Comparison of ENCODE assay signal across 36 cellular contexts in the genomic region with DNA sequence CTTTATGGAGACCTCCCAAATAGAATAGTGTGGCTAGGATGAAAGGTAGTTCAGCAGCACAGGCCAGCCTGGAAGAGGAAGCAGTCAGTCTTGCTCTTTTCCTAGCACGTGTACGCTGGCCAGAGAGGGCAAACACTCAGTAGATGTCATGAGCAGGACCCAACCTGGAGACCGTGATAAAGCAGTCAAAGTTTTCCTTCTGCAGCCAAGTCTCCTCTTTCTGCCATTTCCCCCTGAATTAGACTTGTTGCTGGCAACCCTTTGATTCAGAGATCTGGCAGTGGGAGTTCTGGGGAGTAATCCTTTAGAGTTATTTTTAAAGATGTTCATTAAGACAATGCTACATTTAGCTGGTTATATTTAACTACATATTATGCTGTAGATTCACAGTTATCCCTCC.
"Had no signal": no experiment of that assay in that cellular context is flagged by ENCODE, and none has a peak within 500 bp of the region (broad histone marks: within the 10 kb centered on the region; RNA-seq: fewer than 3 reads in every experiment).

No MANE protein-coding gene starts in this region.

- H3K27ac Mint-ChIP-seq: activated B cell treated with CpG ODN at 0.5 μM for 24 hours; activated CD4-positive, alpha-beta memory T cell treated with anti-CD3 and anti-CD28 coated beads, Interleukin-2, amount 10 ng/mL, durations not matched to agents 7 days and 5 days; activated CD4-positive, alpha-beta T cell treated with anti-CD3 and anti-CD28 coated beads for 36 hours; activated CD4-positive, alpha-beta T cell treated with anti-CD3 and anti-CD28 coated beads, Interleukin-2, amount 10 ng/mL, durations not matched to agents 7 days and 5 days; activated CD8-positive, alpha-beta memory T cell treated with anti-CD3 and anti-CD28 coated beads, Interleukin-2, amount 10 ng/mL, durations not matched to agents 7 days and 5 days; activated CD8-positive, alpha-beta T cell treated with anti-CD3 and anti-CD28 coated beads, Interleukin-2, amount 10 ng/mL, durations not matched to agents 7 days and 5 days; activated naive CD4-positive, alpha-beta T cell treated with anti-CD3 and anti-CD28 coated beads for 36 hours; activated naive CD4-positive, alpha-beta T cell treated with anti-CD3 and anti-CD28 coated beads, Interleukin-2, amount 50 U/mL, for 72 hours; activated naive CD8-positive, alpha-beta T cell treated with anti-CD3 and anti-CD28 coated beads for 36 hours; activated T-cell treated with anti-CD3 and anti-CD28 coated beads, Interleukin-2, amount 50 U/mL, for 24 hours; activated T-helper 17 cell treated with anti-CD3 and anti-CD28 coated beads, Interleukin-2, amount 50 U/mL, for 72 hours; T-helper 1 cell treated with Interleukin-12 subunit alpha and Interleukin-12 subunit beta and Interleukin-4 antibody, amounts not matched to agents 30 μg/mL and 1 μg/mL, for 36 hours; T-helper 2 cell treated with Interferon-gamma antibody and Interleukin-4, amounts not matched to agents 5 μg/mL and 100 μg/mL, for 36 hours had no signal

- H3K4me1 ChIP-seq: adrenal gland, body of pancreas, breast epithelium had no signal

- H3K27me3 ChIP-seq: adrenal gland, body of pancreas, brain microvascular endothelial cell, breast epithelium had no signal

- FAIRE-seq: astrocyte, TTC549 had no signal

- DNase-seq: activated B cell treated with CpG ODN at 0.5 μM for 24 hours; activated CD4-positive, alpha-beta memory T cell treated with anti-CD3 and anti-CD28 coated beads, Interleukin-2, amount 10 ng/mL, durations not matched to agents 7 days and 5 days; activated CD4-positive, alpha-beta T cell treated with anti-CD3 and anti-CD28 coated beads for 1 hour; activated CD4-positive, alpha-beta T cell treated with anti-CD3 and anti-CD28 coated beads for 36 hours; activated CD4-positive, alpha-beta T cell treated with anti-CD3 and anti-CD28 coated beads for 48 hours; activated CD4-positive, alpha-beta T cell treated with anti-CD3 and anti-CD28 coated beads, Interleukin-2, amount 10 ng/mL, durations not matched to agents 7 days and 5 days; activated CD4-positive, alpha-beta T cell treated with anti-CD3 and anti-CD28 coated beads, Interleukin-2, amount 50 U/mL, for 48 hours; activated CD8-positive, alpha-beta memory T cell treated with anti-CD3 and anti-CD28 coated beads for 24 hours; activated CD8-positive, alpha-beta memory T cell treated with anti-CD3 and anti-CD28 coated beads, Interleukin-2, amount 10 ng/mL, durations not matched to agents 7 days and 5 days; activated CD8-positive, alpha-beta memory T cell treated with anti-CD3 and anti-CD28 coated beads, Interleukin-2, amount 50 U/mL, for 48 hours; activated CD8-positive, alpha-beta T cell treated with anti-CD3 and anti-CD28 coated beads, Interleukin-2, amount 10 ng/mL, durations not matched to agents 7 days and 5 days; activated effector memory CD4-positive, alpha-beta T cell treated with anti-CD3 and anti-CD28 coated beads, Interleukin-2, amount 50 U/mL, for 16 hours; activated gamma-delta T cell treated with Interleukin-2 at 50 U/mL for 16 hours; activated naive CD4-positive, alpha-beta T cell; activated naive CD4-positive, alpha-beta T cell treated with anti-CD3 and anti-CD28 coated beads for 36 hours; activated naive CD4-positive, alpha-beta T cell treated with anti-CD3 and anti-CD28 coated beads, Interleukin-2, amount 50 U/mL, for 16 hours; activated naive CD8-positive, alpha-beta T cell treated with anti-CD3 and anti-CD28 coated beads for 36 hours; activated T-cell treated with anti-CD3 and anti-CD28 coated beads, Interleukin-2, amount 50 U/mL, for 24 hours; activated T-cell treated with anti-CD3 and anti-CD28 coated beads, Interleukin-2, amount 50 U/mL, for 48 hours; adrenal gland; amniotic stem cell; aorta; brain microvascular endothelial cell; central memory CD4-positive, alpha-beta T cell; T-helper 1 cell; T-helper 2 cell; T-helper 9 cell had no signal

- H3K27me3 Mint-ChIP-seq: activated naive CD8-positive, alpha-beta T cell treated with anti-CD3 and anti-CD28 coated beads for 36 hours had no signal

- H3K36me3 Mint-ChIP-seq: activated CD8-positive, alpha-beta memory T cell treated with anti-CD3 and anti-CD28 coated beads, Interleukin-2, amount 10 ng/mL, durations not matched to agents 7 days and 5 days; activated naive CD4-positive, alpha-beta T cell treated with anti-CD3 and anti-CD28 coated beads, Interleukin-2, amount 50 U/mL, for 72 hours; activated naive CD8-positive, alpha-beta T cell treated with anti-CD3 and anti-CD28 coated beads for 36 hours had no signal

- H3K4me3 Mint-ChIP-seq: activated B cell treated with CpG ODN at 0.5 μM for 24 hours; activated CD4-positive, alpha-beta memory T cell treated with anti-CD3 and anti-CD28 coated beads, Interleukin-2, amount 10 ng/mL, durations not matched to agents 7 days and 5 days; activated CD4-positive, alpha-beta T cell treated with anti-CD3 and anti-CD28 coated beads for 36 hours; activated CD4-positive, alpha-beta T cell treated with anti-CD3 and anti-CD28 coated beads, Interleukin-2, amount 10 ng/mL, durations not matched to agents 7 days and 5 days; activated CD8-positive, alpha-beta memory T cell treated with anti-CD3 and anti-CD28 coated beads, Interleukin-2, amount 10 ng/mL, durations not matched to agents 7 days and 5 days; activated CD8-positive, alpha-beta T cell treated with anti-CD3 and anti-CD28 coated beads, Interleukin-2, amount 10 ng/mL, durations not matched to agents 7 days and 5 days; activated naive CD4-positive, alpha-beta T cell treated with anti-CD3 and anti-CD28 coated beads for 36 hours; activated naive CD8-positive, alpha-beta T cell treated with anti-CD3 and anti-CD28 coated beads for 36 hours; activated T-cell treated with anti-CD3 and anti-CD28 coated beads, Interleukin-2, amount 50 U/mL, for 24 hours; activated T-helper 17 cell treated with anti-CD3 and anti-CD28 coated beads, Interleukin-2, amount 50 U/mL, for 72 hours; T-helper 1 cell treated with Interleukin-12 subunit alpha and Interleukin-12 subunit beta and Interleukin-4 antibody, amounts not matched to agents 30 μg/mL and 1 μg/mL, for 36 hours; T-helper 2 cell treated with Interferon-gamma antibody and Interleukin-4, amounts not matched to agents 5 μg/mL and 100 μg/mL, for 36 hours had no signal

- ATAC-seq: activated CD4-positive, alpha-beta T cell treated with anti-CD3 and anti-CD28 coated beads for 36 hours; activated CD8-positive, alpha-beta memory T cell treated with anti-CD3 and anti-CD28 coated beads, Interleukin-2, amount 10 ng/mL, durations not matched to agents 7 days and 5 days; activated CD8-positive, alpha-beta T cell treated with anti-CD3 and anti-CD28 coated beads, Interleukin-2, amount 10 ng/mL, durations not matched to agents 7 days and 5 days; activated naive CD4-positive, alpha-beta T cell treated with anti-CD3 and anti-CD28 coated beads, Interleukin-2, amount 50 U/mL, for 72 hours; activated T-helper 17 cell treated with anti-CD3 and anti-CD28 coated beads, Interleukin-2, amount 50 U/mL, for 72 hours; body of pancreas had no signal

- H3K27ac ChIP-seq: adrenal gland, body of pancreas, brain microvascular endothelial cell, breast epithelium, VCaP had no signal

- H3K4me3 ChIP-seq: adrenal gland, body of pancreas, breast epithelium had no signal

- H3K36me3 ChIP-seq: adrenal gland, brain microvascular endothelial cell, breast epithelium had no signal

- H3K4me1 Mint-ChIP-seq: activated B cell treated with CpG ODN at 0.5 μM for 24 hours; activated CD4-positive, alpha-beta memory T cell treated with anti-CD3 and anti-CD28 coated beads, Interleukin-2, amount 10 ng/mL, durations not matched to agents 7 days and 5 days; activated CD4-positive, alpha-beta T cell treated with anti-CD3 and anti-CD28 coated beads for 36 hours; activated CD4-positive, alpha-beta T cell treated with anti-CD3 and anti-CD28 coated beads, Interleukin-2, amount 10 ng/mL, durations not matched to agents 7 days and 5 days; activated CD8-positive, alpha-beta memory T cell treated with anti-CD3 and anti-CD28 coated beads, Interleukin-2, amount 10 ng/mL, durations not matched to agents 7 days and 5 days; activated naive CD8-positive, alpha-beta T cell treated with anti-CD3 and anti-CD28 coated beads for 36 hours; activated T-helper 17 cell treated with anti-CD3 and anti-CD28 coated beads, Interleukin-2, amount 50 U/mL, for 72 hours had no signal

- H3K9me3 Mint-ChIP-seq: activated B cell treated with CpG ODN at 0.5 μM for 24 hours; activated CD4-positive, alpha-beta memory T cell treated with anti-CD3 and anti-CD28 coated beads, Interleukin-2, amount 10 ng/mL, durations not matched to agents 7 days and 5 days; activated CD4-positive, alpha-beta T cell treated with anti-CD3 and anti-CD28 coated beads, Interleukin-2, amount 10 ng/mL, durations not matched to agents 7 days and 5 days; activated naive CD4-positive, alpha-beta T cell treated with anti-CD3 and anti-CD28 coated beads for 36 hours; activated naive CD4-positive, alpha-beta T cell treated with anti-CD3 and anti-CD28 coated beads, Interleukin-2, amount 50 U/mL, for 72 hours; activated naive CD8-positive, alpha-beta T cell treated with anti-CD3 and anti-CD28 coated beads for 36 hours; activated T-cell treated with anti-CD3 and anti-CD28 coated beads, Interleukin-2, amount 50 U/mL, for 24 hours; activated T-helper 17 cell treated with anti-CD3 and anti-CD28 coated beads, Interleukin-2, amount 50 U/mL, for 72 hours; T-helper 1 cell treated with Interleukin-12 subunit alpha and Interleukin-12 subunit beta and Interleukin-4 antibody, amounts not matched to agents 30 μg/mL and 1 μg/mL, for 36 hours; T-helper 2 cell treated with Interferon-gamma antibody and Interleukin-4, amounts not matched to agents 5 μg/mL and 100 μg/mL, for 36 hours had no signal

- H3K9me3 ChIP-seq: adrenal gland, body of pancreas, breast epithelium had no signal
